Comparison of ENCODE assay signal across 10 cellular contexts in the genomic region with DNA sequence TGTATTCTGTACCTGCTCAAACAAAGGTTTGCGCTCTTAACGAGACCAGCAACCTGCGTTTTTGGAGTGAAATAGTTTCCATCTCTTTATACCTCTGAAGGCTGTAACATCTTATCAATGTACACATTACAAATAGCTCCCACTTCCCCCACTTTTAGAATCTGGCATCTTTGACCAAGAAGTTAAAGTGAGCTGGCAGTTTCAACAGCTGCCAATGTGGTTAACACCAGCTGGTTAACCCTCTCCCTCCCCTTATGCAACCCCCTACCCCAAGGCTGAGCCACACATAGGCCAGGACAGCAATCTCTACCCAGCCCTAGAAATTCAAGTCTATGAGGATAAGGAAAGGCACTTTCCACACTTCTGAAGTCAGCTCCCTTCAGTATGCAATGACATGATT. TPM values are rescaled to one million over a fixed set of nuclear protein-coding genes. Genes with fewer than 3 reads are reported as not detected.
DNase-seq lines count a peak whose midpoint lies in the region; FAIRE-seq and TF ChIP-seq lines count a peak whose summit lies in the region.
"Had no signal": no experiment of that assay in that cellular context is flagged by ENCODE, and none has a peak within 500 bp of the region (broad histone marks: within the 10 kb centered on the region; RNA-seq: fewer than 3 reads in every experiment).

No MANE protein-coding gene starts in this region.

- peak; percentile 31 for DNase-seq in activated CD4-positive, alpha-beta memory T cell treated with anti-CD3 and anti-CD28 coated beads for 36 hours
- DNase-seq in activated CD4-positive, alpha-beta memory T cell treated with anti-CD3 and anti-CD28 coated beads, Interleukin-2, amount 10 ng/mL, durations not matched to agents 7 days and 5 days: no peak
- DNase-seq in NOMO-1 treated with DMSO at 0.1 percent for 48 hours (lab: John Stamatoyannopoulos, UW; ENCODE audit: unreplicated experiment) (peak; percentile 85), astrocyte (ENCODE audit: low read depth) (no peak), spleen (no peak), lower leg skin (ENCODE audit: low spot score in 2 of 2) (no peak), NCI-H1092 treated with DMSO at 0.1 percent for 48 hours (lab: John Stamatoyannopoulos, UW) (no peak), sigmoid colon (no peak)
- DNase-seq: amygdala, occipital lobe had no signal

- 32 to 39% (median 35%) methylated on average over 3 of the region's 3 CpGs for WGBS in spleen, 5 donors
- 67 to 77% methylated on average over 3 of the region's 3 CpGs for WGBS in lower leg skin, 2 donors
- 64 to 65% methylated on average over 3 of the region's 3 CpGs for WGBS in sigmoid colon, 2 donors

- H3K36me3 ChIP-seq in astrocyte (ENCODE audit: insufficient read depth, low read length) (no peaks in the 10 kb centered on the region), spleen (no peaks in the 10 kb centered on the region), sigmoid colon (no peaks in the 10 kb centered on the region)

- H3K4me3 ChIP-seq in astrocyte (ENCODE audit: insufficient read depth, low read depth, low read length) (no peak overlapping the region), spleen (peak overlapping the region in 1 of 8 donors; percentile 69), lower leg skin (ENCODE audit: low read depth, poor library complexity, severe bottlenecking) (no peak overlapping the region), sigmoid colon (no peak overlapping the region)

- H3K9ac ChIP-seq in astrocyte (ENCODE audit: low read length): no peak overlapping the region

- no peaks in the 10 kb centered on the region for H3K9me3 ChIP-seq in astrocyte (ENCODE audit: insufficient read depth, low read depth, low read length)
- no peaks in the 10 kb centered on the region for H3K9me3 ChIP-seq in spleen
- H3K9me3 ChIP-seq in sigmoid colon: no peaks in the 10 kb centered on the region

- H3K36me3 Mint-ChIP-seq in activated CD4-positive, alpha-beta memory T cell treated with anti-CD3 and anti-CD28 coated beads for 36 hours: peaks cover 1% of the 10 kb centered on the region
- peaks cover 4% of the 10 kb centered on the region for H3K36me3 Mint-ChIP-seq in activated CD4-positive, alpha-beta memory T cell treated with anti-CD3 and anti-CD28 coated beads, Interleukin-2, amount 10 ng/mL, durations not matched to agents 7 days and 5 days (ENCODE audit: low read depth)
- peaks cover 3% of the 10 kb centered on the region for H3K36me3 Mint-ChIP-seq in astrocyte (ENCODE audit: low read depth, unreplicated experiment)

- intact Hi-C loops in activated CD4-positive, alpha-beta memory T cell treated with anti-CD3 and anti-CD28 coated beads for 36 hours (cut with micrococcal nuclease): loop anchor here (1.0 to 2.0 kb wide), 3 partner anchors 20 to 49 kb away; no protein-coding TSS in a partner anchor
- intact Hi-C loops in spleen (cut with DNase I; ENCODE audit: low total_unique reads) (no loop called here), lower leg skin (cut with DNase I; ENCODE audit: low total_unique reads) (no loop called here), sigmoid colon (cut with DNase I) (no loop called here)

- H3K27ac ChIP-seq in astrocyte (ENCODE audit: low read depth, low read length) (no peak overlapping the region), spleen (peak overlapping the region; percentile 23 to 100 (median 100)), sigmoid colon (peak overlapping the region in 1 of 4 donors; percentile 100)

- TF ChIP-seq POLR2A in spleen (IDR thresholded peaks at IDR 0.05) (no peak), lower leg skin (IDR thresholded peaks at IDR 0.05) (no peak), sigmoid colon (IDR thresholded peaks at IDR 0.05) (no peak)

- H3K4me1 Mint-ChIP-seq in activated CD4-positive, alpha-beta memory T cell treated with anti-CD3 and anti-CD28 coated beads for 36 hours (ENCODE audit: low read depth): peaks cover 41% of the 10 kb centered on the region
- peaks cover 35% of the 10 kb centered on the region for H3K4me1 Mint-ChIP-seq in activated CD4-positive, alpha-beta memory T cell treated with anti-CD3 and anti-CD28 coated beads, Interleukin-2, amount 10 ng/mL, durations not matched to agents 7 days and 5 days
- peaks cover 24% of the 10 kb centered on the region for H3K4me1 Mint-ChIP-seq in astrocyte (ENCODE audit: low read depth, unreplicated experiment)

- peaks cover 19% of the 10 kb centered on the region for H4K20me1 ChIP-seq in astrocyte (ENCODE audit: insufficient read depth, low read length)

- H3K27me3 Mint-ChIP-seq in activated CD4-positive, alpha-beta memory T cell treated with anti-CD3 and anti-CD28 coated beads for 36 hours: no peaks in the 10 kb centered on the region
- peaks cover 12% of the 10 kb centered on the region for H3K27me3 Mint-ChIP-seq in activated CD4-positive, alpha-beta memory T cell treated with anti-CD3 and anti-CD28 coated beads, Interleukin-2, amount 10 ng/mL, durations not matched to agents 7 days and 5 days
- H3K27me3 Mint-ChIP-seq in astrocyte (ENCODE audit: low read depth, unreplicated experiment): no peaks in the 10 kb centered on the region

- POLR2A ChIA-PET in activated CD4-positive, alpha-beta memory T cell treated with anti-CD3 and anti-CD28 coated beads for 36 hours (lab: Charles Lee): interaction anchor here (0.6 to 3.9 kb wide), 6 partner anchors 8 to 95 kb away, joined by 3 to 42 read pairs (median 4); no protein-coding TSS in a partner anchor
- POLR2A ChIA-PET in activated CD4-positive, alpha-beta memory T cell treated with anti-CD3 and anti-CD28 coated beads, Interleukin-2, amount 10 ng/mL, durations not matched to agents 7 days and 5 days (lab: Charles Lee): interaction anchor here (1.0 to 6.4 kb wide), 8 partner anchors 8 to 816 kb away, joined by 3 to 87 read pairs (median 21); no protein-coding TSS in a partner anchor

- TF ChIP-seq EP300 in sigmoid colon (IDR thresholded peaks at IDR 0.05): no peak

- H3K4me3 Mint-ChIP-seq in activated CD4-positive, alpha-beta memory T cell treated with anti-CD3 and anti-CD28 coated beads for 36 hours: no peak overlapping the region
- no peak overlapping the region for H3K4me3 Mint-ChIP-seq in activated CD4-positive, alpha-beta memory T cell treated with anti-CD3 and anti-CD28 coated beads, Interleukin-2, amount 10 ng/mL, durations not matched to agents 7 days and 5 days
- H3K4me3 Mint-ChIP-seq in astrocyte (ENCODE audit: unreplicated experiment): peak overlapping the region; percentile 62

- H3K4me1 ChIP-seq in astrocyte (ENCODE audit: insufficient read depth, low read length) (peaks cover 22% of the 10 kb centered on the region), spleen (peaks cover 30 to 87% (median 63%) of the 10 kb centered on the region in 6 donors), sigmoid colon (peaks cover 0 to 31% (median 22%) of the 10 kb centered on the region in 4 donors)

- no peak overlapping the region for H2AFZ ChIP-seq in astrocyte (ENCODE audit: low read depth, low read length)

- CTCF ChIA-PET in activated CD4-positive, alpha-beta memory T cell treated with anti-CD3 and anti-CD28 coated beads for 36 hours (lab: Charles Lee): interaction anchor here (1.0 to 11.1 kb wide), 13 partner anchors 8 to 212 kb away, joined by 3 to 131 read pairs (median 12); a partner anchor contains a TSS
- CTCF ChIA-PET in activated CD4-positive, alpha-beta memory T cell treated with anti-CD3 and anti-CD28 coated beads, Interleukin-2, amount 10 ng/mL, durations not matched to agents 7 days and 5 days (lab: Charles Lee): interaction anchor here (0.8 to 7.5 kb wide), 11 partner anchors 8 to 325 kb away, joined by 3 to 91 read pairs (median 15); no protein-coding TSS in a partner anchor

- no peaks in the 10 kb centered on the region for H3K9me3 Mint-ChIP-seq in activated CD4-positive, alpha-beta memory T cell treated with anti-CD3 and anti-CD28 coated beads for 36 hours
- H3K9me3 Mint-ChIP-seq in activated CD4-positive, alpha-beta memory T cell treated with anti-CD3 and anti-CD28 coated beads, Interleukin-2, amount 10 ng/mL, durations not matched to agents 7 days and 5 days: no peaks in the 10 kb centered on the region
- peaks cover 3% of the 10 kb centered on the region for H3K9me3 Mint-ChIP-seq in astrocyte (ENCODE audit: unreplicated experiment)

- H3K4me2 ChIP-seq in astrocyte (ENCODE audit: low read length): peak overlapping the region; percentile 85

- no peak for FAIRE-seq in astrocyte (lab: Jason Lieb, UNC)

- peaks cover 22% of the 10 kb centered on the region for H3K79me2 ChIP-seq in astrocyte (ENCODE audit: insufficient read depth, low read length)

- no peaks in the 10 kb centered on the region for H3K27me3 ChIP-seq in astrocyte (ENCODE audit: insufficient read depth, low read length)
- no peaks in the 10 kb centered on the region for H3K27me3 ChIP-seq in spleen (replicated peaks in 1 of 7)
- H3K27me3 ChIP-seq in sigmoid colon: no peaks in the 10 kb centered on the region

- no peak for TF ChIP-seq CTCF in astrocyte (IDR thresholded peaks at IDR 0.05; ENCODE audit: insufficient read depth, low read depth, low read length)
- no peak for TF ChIP-seq CTCF in spleen (IDR thresholded peaks at IDR 0.05 in 8 of 11, conservative IDR thresholded peaks at IDR 0.05 in 3 of 11)
- TF ChIP-seq CTCF in lower leg skin (IDR thresholded peaks at IDR 0.05): no peak
- TF ChIP-seq CTCF in sigmoid colon (IDR thresholded peaks at IDR 0.05): no peak

- no peak overlapping the region for H3K27ac Mint-ChIP-seq in activated CD4-positive, alpha-beta memory T cell treated with anti-CD3 and anti-CD28 coated beads for 36 hours
- no peak overlapping the region for H3K27ac Mint-ChIP-seq in activated CD4-positive, alpha-beta memory T cell treated with anti-CD3 and anti-CD28 coated beads, Interleukin-2, amount 10 ng/mL, durations not matched to agents 7 days and 5 days
- H3K27ac Mint-ChIP-seq in astrocyte (ENCODE audit: unreplicated experiment): peak overlapping the region; percentile 80

RNA-seq across cellular contexts. Expression of a gene that starts 2.2 kb away (rescaled TPM):
- total RNA-seq in activated CD4-positive, alpha-beta memory T cell treated with anti-CD3 and anti-CD28 coated beads for 36 hours: 10 to 100 TPM; 11.3 to 11.4 TPM
- total RNA-seq in activated CD4-positive, alpha-beta memory T cell treated with anti-CD3 and anti-CD28 coated beads, Interleukin-2, amount 10 ng/mL, durations not matched to agents 7 days and 5 days: 10 to 100 TPM; 16.2 to 17.5 TPM
- total RNA-seq in astrocyte: 39.9 and 42.2 TPM in 2 replicates
- total RNA-seq in spleen: 10 to 100 TPM; 31.2 to 61.4 (median 43.3) TPM
- 10 to 100 TPM; 10.4 to 16.9 (median 13.6) TPM for polyA plus RNA-seq in spleen
- 10 to 100 TPM; 27.7 to 31.8 (median 30.7) TPM for total RNA-seq in lower leg skin
- total RNA-seq in sigmoid colon: 10 to 100 TPM in 2 of 4 donors, 1 to 10 TPM in 2; 7.2 to 14.3 (median 10.5) TPM
- polyA plus RNA-seq in sigmoid colon: 10 to 100 TPM in 1 of 3 donors, 1 to 10 TPM in 2; 6.9 to 13.8 (median 8.4) TPM

Comparison
In these comparisons a context has a peak if more than half of its experiments do, and no peak if none do; other contexts are left out.
1. DNase-seq: peak in activated CD4-positive, alpha-beta memory T cell treated with anti-CD3 and anti-CD28 coated beads for 36 hours (single experiment) and NOMO-1 treated with DMSO at 0.1 percent for 48 hours (single experiment); none in activated CD4-positive, alpha-beta memory T cell treated with anti-CD3 and anti-CD28 coated beads, Interleukin-2, amount 10 ng/mL, durations not matched to agents 7 days and 5 days (single experiment), astrocyte (single experiment), spleen (single experiment), lower leg skin (0 of 2), NCI-H1092 treated with DMSO at 0.1 percent for 48 hours (single experiment) and sigmoid colon (single experiment).